ENCODE assay signal across 8 cellular contexts in the genomic region with DNA sequence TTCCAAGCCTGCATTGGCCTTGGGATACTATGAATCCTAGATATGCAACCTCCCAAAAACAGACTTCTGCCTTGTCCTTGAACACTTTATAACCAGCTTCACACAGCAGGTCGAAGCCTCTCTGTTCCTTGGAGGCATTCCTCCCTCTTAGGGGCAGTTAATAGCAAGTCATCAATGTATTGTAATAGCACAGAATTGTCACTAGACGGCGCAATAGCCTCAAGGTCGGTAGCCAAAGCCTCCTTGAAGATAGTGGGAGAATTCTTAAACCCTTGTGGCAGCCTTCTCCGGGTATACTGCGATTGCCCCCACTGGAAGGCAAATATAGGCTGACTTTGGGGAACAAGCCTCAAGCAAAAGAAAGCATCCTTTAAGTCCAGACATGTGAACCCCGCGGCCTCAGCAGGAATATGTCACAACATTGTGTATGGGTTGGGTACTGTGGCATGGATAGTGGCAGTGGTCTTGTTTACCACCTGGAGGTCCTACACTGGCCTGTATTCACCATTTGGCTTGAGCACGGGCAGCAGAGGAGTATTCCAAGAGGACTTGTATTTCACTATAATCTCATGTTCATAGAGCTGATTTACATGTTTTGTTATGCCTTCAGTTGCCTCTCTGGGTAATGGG.
A peak's percentile ranks its signal among the peaks of the same experiment; 100 is the strongest.
DNase-seq lines count a peak whose midpoint lies in the region; ATAC-seq and TF ChIP-seq lines count a peak whose summit lies in the region.

No MANE protein-coding gene starts in this region.

- intact Hi-C loops in Right ventricle myocardium inferior (cut with DNase I) (loop anchor here (1.0 to 10.0 kb wide), 2 partner anchors 279 to 492 kb away; no protein-coding TSS in a partner anchor), cardiac septum (cut with DNase I) (loop anchor here (5.0 kb wide), 1 partner anchor 279 kb away; no protein-coding TSS in a partner anchor), adrenal gland (cut with DNase I) (loop anchor here in 1 of 2 donors (5.0 kb wide), 2 partner anchors 279 to 494 kb away; no protein-coding TSS in a partner anchor)

- H3K4me3 Mint-ChIP-seq in stimulated activated effector memory CD8-positive, alpha-beta T cell treated with anti-CD3 and anti-CD28 coated beads, Interleukin-12 subunit alpha, Interleukin-12 subunit beta, amount 100 ng/mL, for 72 hours, result no peak overlapping the region

- H3K36me3 ChIP-seq in adrenal gland (replicated peaks in 1 of 2) (no peaks in the 10 kb centered on the region), iPS DF 6.9 (ENCODE audit: control insufficient read depth, insufficient read depth, low read length) (no peaks in the 10 kb centered on the region)

- WGBS in adrenal gland, 4 donors, result 40 to 76% (median 50%) methylated on average over 3 to 9 of the region's 9 CpGs
- WGBS in iPS DF 6.9 (ENCODE audit: insufficient coverage, insufficient read length), result no CpG with 5 or more reads among the region's 9 CpGs

- DNase-seq in Right ventricle myocardium inferior (ENCODE audit: missing footprints) (no peak), cardiac septum (ENCODE audit: low spot score) (no peak), NCI-H2029 (lab: John Stamatoyannopoulos, UW) (peak; percentile 24), adrenal gland (peak in 1 of 7 donors; percentile 16), iPS DF 6.9 (ENCODE audit: low read depth, low spot score) (peak; percentile 74), OCI-M2 (lab: John Stamatoyannopoulos, UW; ENCODE audit: unreplicated experiment) (no peak)
- DNase-seq in stimulated activated effector memory CD8-positive, alpha-beta T cell treated with anti-CD3 and anti-CD28 coated beads, Interleukin-12 subunit alpha, Interleukin-12 subunit beta, amount 100 ng/mL, for 72 hours (ENCODE audit: low spot score in 2 of 2), result peak in 1 of 2 donors; percentile 21

- H3K27me3 ChIP-seq in adrenal gland, result no peaks in the 10 kb centered on the region
- H3K27me3 ChIP-seq in iPS DF 6.9 (ENCODE audit: control insufficient read depth, insufficient read depth, low read length), result no peaks in the 10 kb centered on the region; the same call in 1 of the 2 replicates

- H3K27ac ChIP-seq in adrenal gland, result no peak overlapping the region
- H3K27ac ChIP-seq in iPS DF 6.9 (ENCODE audit: low read length), result no peak overlapping the region

- H3K4me1 ChIP-seq in adrenal gland (replicated peaks in 1 of 2) (peaks cover 7 to 11% of the 10 kb centered on the region in 2 donors), iPS DF 6.9 (ENCODE audit: control insufficient read depth, insufficient read depth, low read length) (no peaks in the 10 kb centered on the region)

- H3K9me3 Mint-ChIP-seq in stimulated activated effector memory CD8-positive, alpha-beta T cell treated with anti-CD3 and anti-CD28 coated beads, Interleukin-12 subunit alpha, Interleukin-12 subunit beta, amount 100 ng/mL, for 72 hours, result no peaks in the 10 kb centered on the region

- H3K9me3 ChIP-seq in adrenal gland (replicated peaks in 1 of 3) (no peaks in the 10 kb centered on the region), iPS DF 6.9 (ENCODE audit: control insufficient read depth, insufficient read depth, low read length) (no peaks in the 10 kb centered on the region)

- H3K36me3 Mint-ChIP-seq in stimulated activated effector memory CD8-positive, alpha-beta T cell treated with anti-CD3 and anti-CD28 coated beads, Interleukin-12 subunit alpha, Interleukin-12 subunit beta, amount 100 ng/mL, for 72 hours, result no peaks in the 10 kb centered on the region

- TF ChIP-seq POLR2A in adrenal gland (IDR thresholded peaks at IDR 0.05), result no peak

- H3K4me3 ChIP-seq in adrenal gland (no peak overlapping the region), iPS DF 6.9 (ENCODE audit: low read length) (no peak overlapping the region)

- H3K4me1 Mint-ChIP-seq in stimulated activated effector memory CD8-positive, alpha-beta T cell treated with anti-CD3 and anti-CD28 coated beads, Interleukin-12 subunit alpha, Interleukin-12 subunit beta, amount 100 ng/mL, for 72 hours, result no peaks in the 10 kb centered on the region

- TF ChIP-seq CTCF in adrenal gland (IDR thresholded peaks at IDR 0.05), result peak; percentile 48 to 73 (median 58)

- no peak overlapping the region for H3K27ac Mint-ChIP-seq in stimulated activated effector memory CD8-positive, alpha-beta T cell treated with anti-CD3 and anti-CD28 coated beads, Interleukin-12 subunit alpha, Interleukin-12 subunit beta, amount 100 ng/mL, for 72 hours

- ATAC-seq in Right ventricle myocardium inferior, result peak; percentile 16
- ATAC-seq in stimulated activated effector memory CD8-positive, alpha-beta T cell treated with anti-CD3 and anti-CD28 coated beads, Interleukin-12 subunit alpha, Interleukin-12 subunit beta, amount 100 ng/mL, for 72 hours, result peak; percentile 61
- ATAC-seq in HG03095 (IDR thresholded peaks at IDR 0.05; ENCODE audit: unreplicated experiment), result no peak

Comparison
In these comparisons a context has a peak if more than half of its experiments do, and no peak if none do; other contexts are left out.
1. DNase-seq: peak in NCI-H2029 (single experiment) and iPS DF 6.9 (single experiment); none in Right ventricle myocardium inferior (single experiment), cardiac septum (single experiment) and OCI-M2 (single experiment).